ENCODE assay signal across 9 cellular contexts in genomic region chr19:30226464-30227070, GRCh38.
DNase-seq lines count a peak whose midpoint lies in the region; ATAC-seq and TF ChIP-seq lines count a peak whose summit lies in the region.
"Had no signal": no experiment of that assay in that cellular context is flagged by ENCODE, and none has a peak within 500 bp of the region (broad histone marks: within the 10 kb centered on the region; RNA-seq: fewer than 3 reads in every experiment).

No MANE protein-coding gene starts in this region.

- no peaks in the 10 kb centered on the region for H3K79me2 ChIP-seq in SK-N-SH (ENCODE audit: insufficient read depth)

- H3K27me3 ChIP-seq in SK-N-SH (ENCODE audit: insufficient read depth) = peaks cover 13% of the 10 kb centered on the region
- peaks cover 10 to 93% (median 62%) of the 10 kb centered on the region in 9 donors for H3K27me3 ChIP-seq in heart left ventricle

- ATAC-seq in heart left ventricle = no peak
- ATAC-seq in sciatic nerve = peak; percentile 39
- ATAC-seq in HG03520 (IDR thresholded peaks at IDR 0.05; ENCODE audit: unreplicated experiment) = no peak

- peak overlapping the region in 1 of 2 experiments; percentile 94; a peak in 2 of 4 replicates for H3K27ac ChIP-seq in SK-N-SH (ENCODE audit: low read depth in 2 of 2, low read length in 1 of 2)
- peak overlapping the region in 4 of 12 donors; percentile 18 to 39 (median 28) for H3K27ac ChIP-seq in heart left ventricle

- intact Hi-C loops in heart left ventricle (cut with DNase I) (loop anchor here in 8 of 10 donors (1.0 to 10.0 kb wide), 9 partner anchors 178 to 428 kb away; no protein-coding TSS in a partner anchor), sciatic nerve (cut with DNase I) (loop anchor here (10.0 kb wide), 1 partner anchor 418 kb away; no protein-coding TSS in a partner anchor)

- H3K36me3 ChIP-seq in ES-I3 (ENCODE audit: insufficient read depth, low read length) = no peaks in the 10 kb centered on the region
- no peaks in the 10 kb centered on the region for H3K36me3 ChIP-seq in SK-N-SH (replicated peaks in 1 of 2; ENCODE audit: control insufficient read depth in 1 of 2, insufficient read depth in 2 of 2, low read length in 1 of 2)
- no peaks in the 10 kb centered on the region for H3K36me3 ChIP-seq in heart left ventricle

- peak overlapping the region; percentile 71; the same call in 1 of the 2 replicates for H3K9ac ChIP-seq in ES-I3 (ENCODE audit: low read depth, low read length)
- no peak overlapping the region; the same call in 1 of the 2 replicates for H3K9ac ChIP-seq in SK-N-SH

- peak overlapping the region; percentile 94; the same call in 1 of the 2 replicates for H2AFZ ChIP-seq in SK-N-SH (ENCODE audit: low read depth)

- no peak for TF ChIP-seq POLR2A in heart left ventricle (IDR thresholded peaks at IDR 0.05)

- H4K20me1 ChIP-seq in SK-N-SH (ENCODE audit: insufficient read depth) = no peaks in the 10 kb centered on the region

- H3K4me2 ChIP-seq in SK-N-SH = peak overlapping the region; percentile 89

- CTCF ChIA-PET in SK-N-SH (lab: Yijun Ruan, JAX) = interaction anchor here (0.8 to 2.3 kb wide), 7 partner anchors 9 to 440 kb away, joined by 3 to 9 read pairs (median 3); no protein-coding TSS in a partner anchor

- peak overlapping the region; percentile 57 to 71 for H3K4me3 ChIP-seq in SK-N-SH (ENCODE audit: low read depth in 2 of 2, low read length in 1 of 2)
- H3K4me3 ChIP-seq in heart left ventricle = peak overlapping the region; percentile 41 to 69 (median 56)

- H3K9me2 ChIP-seq in SK-N-SH = no peaks in the 10 kb centered on the region

- TF ChIP-seq RAD21 in SK-N-SH (IDR thresholded peaks at IDR 0.05; ENCODE audit: low read length) = no peak

- H3K9me3 ChIP-seq in ES-I3 (ENCODE audit: control insufficient read depth, insufficient read depth, low read length) (no peaks in the 10 kb centered on the region), SK-N-SH (no peaks in the 10 kb centered on the region), heart left ventricle (no peaks in the 10 kb centered on the region)

- H3F3A ChIP-seq in SK-N-SH (replicated peaks; ENCODE audit: insufficient read depth) = no peaks in the 10 kb centered on the region

- WGBS in SK-N-SH (ENCODE audit: low lambda C conversion rate) = 2% methylated on average over 32 of the region's 32 CpGs
- WGBS in heart left ventricle, 4 donors = 2 to 3% (median 2%) methylated on average over 32 of the region's 32 CpGs

- DNase-seq in SK-N-SH (peak; percentile 79), heart left ventricle (no peak), sciatic nerve (ENCODE audit: low spot score) (no peak), NOMO-1 treated with DMSO at 0.1 percent for 48 hours (lab: John Stamatoyannopoulos, UW; ENCODE audit: unreplicated experiment) (no peak), germinal center (ENCODE audit: low spot score) (no peak), mucosa of gallbladder (ENCODE audit: low spot score) (no peak)
- DNase-seq: stimulated activated CD4-positive, alpha-beta T cell treated with anti-CD3 and anti-CD28 coated beads, Interleukin-2, amount 100 ng/mL, for 24 hours had no signal

- POLR2A ChIA-PET in SK-N-SH (lab: Yijun Ruan, JAX) = no interaction called here

- TF ChIP-seq CTCF in SK-N-SH (IDR thresholded peaks at IDR 0.05) = no peak
- no peak for TF ChIP-seq CTCF in heart left ventricle (IDR thresholded peaks at IDR 0.05)

- H3K4me1 ChIP-seq in ES-I3 (ENCODE audit: insufficient read depth, low read length) (peaks cover 5% of the 10 kb centered on the region), SK-N-SH (ENCODE audit: control insufficient read depth in 1 of 2, insufficient read depth in 2 of 2, low read depth in 1 of 2, low read length in 1 of 2) (peaks cover 7 to 21% of the 10 kb centered on the region in 2 experiments; a peak in 3 of 4 replicates), heart left ventricle (peaks cover 0 to 57% (median 15%) of the 10 kb centered on the region in 12 donors)

- no peak for TF ChIP-seq EP300 in SK-N-SH (IDR thresholded peaks at IDR 0.05; ENCODE audit: borderline replicate concordance in 1 of 2, low read depth in 1 of 2, low read length in 1 of 2)

TF ChIP-seq in SK-N-SH, 30 proteins besides CTCF, POLR2A, EP300 and RAD21:
- TF ChIP-seq GATA2 (CRISPR knock-in tag; IDR thresholded peaks at IDR 0.05) = 0 out of 2 replicates have a peak, but pooled peaks have one; percentile 13
- TF ChIP-seq MXI1 (IDR thresholded peaks at IDR 0.05; ENCODE audit: low read depth, low read length) = peak; percentile 46
- no peak for TF ChIP-seq TAF1 (IDR thresholded peaks at IDR 0.05; ENCODE audit: borderline replicate concordance, low read depth, low read length)
